In genomic region chr13:19782049-19782726, GRCh38 we compare ENCODE assay signal across 8 cellular contexts. TPM values are rescaled to one million over a fixed set of nuclear protein-coding genes. Genes with fewer than 3 reads are reported as not detected.
DNase-seq lines count a peak whose midpoint lies in the region; ATAC-seq and TF ChIP-seq lines count a peak whose summit lies in the region.

No MANE protein-coding gene starts in this region.

- H3K4me1 ChIP-seq in PC-9 (replicated peaks; ENCODE audit: insufficient read depth) (0 out of 2 replicates have a peak, but pooled peaks cover 11% of the 10 kb centered on the region), foreskin keratinocyte (no peaks in the 10 kb centered on the region), neuron (ENCODE audit: insufficient read depth, low read length) (peaks cover 5% of the 10 kb centered on the region), subcutaneous abdominal adipose tissue (ENCODE audit: control insufficient read depth in 5 of 5, insufficient read depth in 5 of 5, low read length in 5 of 5) (peaks cover 0 to 16% (median 13%) of the 10 kb centered on the region in 5 donors)

- CTCF ChIA-PET in PC-9 (lab: Charles Lee) = no interaction called here

- H3K4me2 ChIP-seq in PC-9 = peak overlapping the region; percentile 88

- peak; percentile 39 for ATAC-seq in GM18867 (IDR thresholded peaks at IDR 0.05; ENCODE audit: unreplicated experiment)
- ATAC-seq in HG03095 (IDR thresholded peaks at IDR 0.05; ENCODE audit: unreplicated experiment) = peak; percentile 30
- ATAC-seq in foreskin keratinocyte = peak; percentile 57

- H2AFZ ChIP-seq in PC-9 (peak overlapping the region; percentile 83), neuron (ENCODE audit: low read depth, low read length) (peak overlapping the region; percentile 8)

- DNase-seq in PC-9 (peak in 1 of 2 experiments; percentile 16), foreskin keratinocyte (peak; percentile 8 to 39)
- DNase-seq in activated gamma-delta T cell treated with anti-CD3 and anti-CD28 coated beads, Interleukin-2, amount 50 U/mL, for 16 hours (ENCODE audit: low read depth) = peak; percentile 28

- peak overlapping the region; percentile 89 to 96 (median 94) for H3K9ac ChIP-seq in subcutaneous abdominal adipose tissue (ENCODE audit: low read length in 5 of 5)

- TF ChIP-seq CTCF in 22Rv1 (IDR thresholded peaks at IDR 0.05) (no peak), PC-9 (conservative IDR thresholded peaks at IDR 0.05) (no peak), foreskin keratinocyte (conservative IDR thresholded peaks at IDR 0.05) (no peak)

- H3K27me3 ChIP-seq in PC-9 (ENCODE audit: insufficient read depth, low read depth) (no peaks in the 10 kb centered on the region), foreskin keratinocyte (no peaks in the 10 kb centered on the region), neuron (ENCODE audit: insufficient read depth, low read length) (no peaks in the 10 kb centered on the region), subcutaneous abdominal adipose tissue (ENCODE audit: control insufficient read depth in 5 of 5, insufficient read depth in 4 of 5, low read length in 5 of 5) (no peaks in the 10 kb centered on the region)

- BruUV-seq in PC-9 (replicated peaks; lab: Mats Ljungman, UMichigan) = TSS peak; percentile 87

- peaks cover 31% of the 10 kb centered on the region for H3K79me2 ChIP-seq in PC-9 (ENCODE audit: low read depth)

- no peaks in the 10 kb centered on the region for H3K9me3 ChIP-seq in PC-9 (ENCODE audit: insufficient read depth, low read depth)
- peaks cover 5% of the 10 kb centered on the region for H3K9me3 ChIP-seq in neuron (ENCODE audit: low read length)
- no peaks in the 10 kb centered on the region for H3K9me3 ChIP-seq in subcutaneous abdominal adipose tissue (ENCODE audit: control insufficient read depth in 5 of 5, low read length in 5 of 5)

- H3K36me3 ChIP-seq in PC-9 (ENCODE audit: low read depth) (peaks cover 4% of the 10 kb centered on the region; the same call in 1 of the 2 replicates), neuron (ENCODE audit: insufficient read depth, low read length) (peaks cover 14% of the 10 kb centered on the region), subcutaneous abdominal adipose tissue (ENCODE audit: control insufficient read depth in 5 of 5, insufficient read depth in 5 of 5, low read length in 5 of 5) (no peaks in the 10 kb centered on the region)

- no peaks in the 10 kb centered on the region for H3K9me2 ChIP-seq in PC-9 (ENCODE audit: insufficient read depth)

- H3K4me3 ChIP-seq in PC-9 (peak overlapping the region; percentile 100), neuron (ENCODE audit: low read length) (peak overlapping the region; percentile 98), subcutaneous abdominal adipose tissue (ENCODE audit: low read depth in 1 of 5, low read length in 5 of 5) (peak overlapping the region; percentile 95 to 99 (median 98))

- no peaks in the 10 kb centered on the region for H4K20me1 ChIP-seq in PC-9 (ENCODE audit: insufficient read depth)

- peak overlapping the region; percentile 96 for H3K27ac ChIP-seq in 22Rv1
- H3K27ac ChIP-seq in PC-9 = peak overlapping the region; percentile 74
- H3K27ac ChIP-seq in foreskin keratinocyte = peak overlapping the region; percentile 70
- peak overlapping the region; percentile 94 for H3K27ac ChIP-seq in subcutaneous abdominal adipose tissue (ENCODE audit: low read depth, low read length)

- peaks cover 6% of the 10 kb centered on the region; the same call in 1 of the 2 replicates for H3F3A ChIP-seq in PC-9 (ENCODE audit: insufficient read depth, low read depth)

- intact Hi-C loops in PC-9 (cut with micrococcal nuclease; ENCODE audit: unreplicated experiment) = no loop called here

- POLR2A ChIA-PET in PC-9 (lab: Charles Lee; ENCODE audit: unreplicated experiment) = interaction anchor here (0.6 to 0.7 kb wide), 2 partner anchors 11 to 42 kb away, joined by 3 to 7 read pairs; no protein-coding TSS in a partner anchor

RNA-seq across cellular contexts. Expression of gene PSPC1, which starts 0.6 kb away (rescaled TPM):
- total RNA-seq in PC-9 (2021) = 27.1 and 34.9 TPM in 2 replicates
- 35.9 and 40.0 TPM in 2 replicates for total RNA-seq in foreskin keratinocyte
- polyA plus RNA-seq in foreskin keratinocyte = 22.6 and 26.1 TPM in 2 replicates
